In genomic region chr11:2788751-2789140, GRCh38 we compare ENCODE assay signal across 1 cellular context.
TF ChIP-seq lines count a peak whose summit lies in the region.

No MANE protein-coding gene starts in this region.

TF ChIP-seq in H1, 55 proteins besides CTCF, POLR2A, EP300 and RAD21 (continued from another document):
- TF ChIP-seq TBP (IDR thresholded peaks at IDR 0.05; ENCODE audit: low read depth, low read length) = no peak
